37 cellular contexts compared by ENCODE assay signal in the genomic region with DNA sequence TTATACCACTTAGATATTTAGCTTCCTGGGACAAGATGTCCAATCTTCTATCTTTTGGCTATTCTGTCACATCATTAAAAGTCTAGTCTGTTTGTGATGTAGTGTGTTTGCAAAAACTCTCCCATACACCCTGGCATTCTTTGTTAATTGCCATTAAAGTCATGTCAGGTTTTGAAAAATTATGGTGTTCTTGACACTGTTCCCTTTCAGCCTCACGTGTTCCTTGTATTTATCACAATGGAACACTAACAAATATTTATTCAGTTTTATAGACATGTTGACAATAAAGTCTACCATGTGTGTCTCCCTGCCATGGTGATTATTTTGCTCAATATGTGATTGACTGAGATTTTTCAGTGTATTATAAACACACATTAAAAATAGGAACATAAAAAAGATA. TPM values are rescaled to one million over a fixed set of nuclear protein-coding genes. Genes with fewer than 3 reads are reported as not detected.
"Had no signal": no experiment of that assay in that cellular context is flagged by ENCODE, and none has a peak within 500 bp of the region (broad histone marks: within the 10 kb centered on the region; RNA-seq: fewer than 3 reads in every experiment).

No MANE protein-coding gene starts in this region.

- H3K4me3 Mint-ChIP-seq: activated CD4-positive, alpha-beta memory T cell treated with anti-CD3 and anti-CD28 coated beads, Interleukin-2, amount 10 ng/mL, durations not matched to agents 7 days and 5 days; activated CD4-positive, alpha-beta T cell treated with anti-CD3 and anti-CD28 coated beads for 36 hours; activated CD4-positive, alpha-beta T cell treated with anti-CD3 and anti-CD28 coated beads, Interleukin-2, amount 10 ng/mL, durations not matched to agents 7 days and 5 days; activated CD8-positive, alpha-beta memory T cell treated with anti-CD3 and anti-CD28 coated beads, Interleukin-2, amount 10 ng/mL, durations not matched to agents 7 days and 5 days; activated CD8-positive, alpha-beta T cell treated with anti-CD3 and anti-CD28 coated beads, Interleukin-2, amount 10 ng/mL, durations not matched to agents 7 days and 5 days; activated naive CD8-positive, alpha-beta T cell treated with anti-CD3 and anti-CD28 coated beads for 36 hours; activated T-cell treated with anti-CD3 and anti-CD28 coated beads, Interleukin-2, amount 50 U/mL, for 24 hours; T-helper 1 cell treated with Interleukin-12 subunit alpha and Interleukin-12 subunit beta and Interleukin-4 antibody, amounts not matched to agents 30 μg/mL and 1 μg/mL, for 36 hours; T-helper 2 cell treated with Interferon-gamma antibody and Interleukin-4, amounts not matched to agents 5 μg/mL and 100 μg/mL, for 36 hours; WTC11 had no signal

- H3K27ac Mint-ChIP-seq: activated CD4-positive, alpha-beta memory T cell treated with anti-CD3 and anti-CD28 coated beads, Interleukin-2, amount 10 ng/mL, durations not matched to agents 7 days and 5 days; activated CD4-positive, alpha-beta T cell treated with anti-CD3 and anti-CD28 coated beads for 36 hours; activated CD4-positive, alpha-beta T cell treated with anti-CD3 and anti-CD28 coated beads, Interleukin-2, amount 10 ng/mL, durations not matched to agents 7 days and 5 days; activated CD8-positive, alpha-beta memory T cell treated with anti-CD3 and anti-CD28 coated beads, Interleukin-2, amount 10 ng/mL, durations not matched to agents 7 days and 5 days; activated CD8-positive, alpha-beta T cell treated with anti-CD3 and anti-CD28 coated beads, Interleukin-2, amount 10 ng/mL, durations not matched to agents 7 days and 5 days; activated naive CD4-positive, alpha-beta T cell treated with anti-CD3 and anti-CD28 coated beads, Interleukin-2, amount 50 U/mL, for 72 hours; activated naive CD8-positive, alpha-beta T cell treated with anti-CD3 and anti-CD28 coated beads for 36 hours; activated T-cell treated with anti-CD3 and anti-CD28 coated beads, Interleukin-2, amount 50 U/mL, for 24 hours; activated T-helper 2 cell treated with anti-CD3 and anti-CD28 coated beads, Interferon-gamma antibody, Interleukin-2, Interleukin-4, amounts not matched to agents 10 μg/mL and 5 μg/mL and 100 μg/mL, durations not matched to agents 14 hours and 24 hours and 36 hours; T-helper 1 cell treated with Interleukin-12 subunit alpha and Interleukin-12 subunit beta and Interleukin-4 antibody, amounts not matched to agents 30 μg/mL and 1 μg/mL, for 36 hours; T-helper 2 cell treated with Interferon-gamma antibody and Interleukin-4, amounts not matched to agents 5 μg/mL and 100 μg/mL, for 36 hours; WTC11 had no signal

- H3K4me1 Mint-ChIP-seq: activated CD4-positive, alpha-beta memory T cell treated with anti-CD3 and anti-CD28 coated beads, Interleukin-2, amount 10 ng/mL, durations not matched to agents 7 days and 5 days; activated CD4-positive, alpha-beta T cell treated with anti-CD3 and anti-CD28 coated beads for 36 hours; activated CD8-positive, alpha-beta memory T cell treated with anti-CD3 and anti-CD28 coated beads, Interleukin-2, amount 10 ng/mL, durations not matched to agents 7 days and 5 days; activated naive CD8-positive, alpha-beta T cell treated with anti-CD3 and anti-CD28 coated beads for 36 hours; WTC11 had no signal

- H3K4me3 ChIP-seq: adrenal gland, body of pancreas, breast epithelium had no signal

- H3K4me1 ChIP-seq: breast epithelium had no signal

- H3K36me3 Mint-ChIP-seq: activated CD8-positive, alpha-beta memory T cell treated with anti-CD3 and anti-CD28 coated beads, Interleukin-2, amount 10 ng/mL, durations not matched to agents 7 days and 5 days; activated naive CD4-positive, alpha-beta T cell treated with anti-CD3 and anti-CD28 coated beads, Interleukin-2, amount 50 U/mL, for 72 hours; activated naive CD8-positive, alpha-beta T cell treated with anti-CD3 and anti-CD28 coated beads for 36 hours; WTC11 had no signal

- DNase-seq: activated CD4-positive, alpha-beta memory T cell treated with anti-CD3 and anti-CD28 coated beads, Interleukin-2, amount 10 ng/mL, durations not matched to agents 7 days and 5 days; activated CD4-positive, alpha-beta T cell treated with anti-CD3 and anti-CD28 coated beads for 1 hour; activated CD4-positive, alpha-beta T cell treated with anti-CD3 and anti-CD28 coated beads for 36 hours; activated CD4-positive, alpha-beta T cell treated with anti-CD3 and anti-CD28 coated beads for 48 hours; activated CD4-positive, alpha-beta T cell treated with anti-CD3 and anti-CD28 coated beads, Interleukin-2, amount 10 ng/mL, durations not matched to agents 7 days and 5 days; activated CD4-positive, alpha-beta T cell treated with anti-CD3 and anti-CD28 coated beads, Interleukin-2, amount 50 U/mL, for 48 hours; activated CD4-positive, CD25-positive, alpha-beta regulatory T cell; activated CD8-positive, alpha-beta memory T cell treated with anti-CD3 and anti-CD28 coated beads for 24 hours; activated CD8-positive, alpha-beta memory T cell treated with anti-CD3 and anti-CD28 coated beads, Interleukin-2, amount 10 ng/mL, durations not matched to agents 7 days and 5 days; activated CD8-positive, alpha-beta memory T cell treated with anti-CD3 and anti-CD28 coated beads, Interleukin-2, amount 50 U/mL, for 48 hours; activated CD8-positive, alpha-beta T cell treated with anti-CD3 and anti-CD28 coated beads, Interleukin-2, amount 10 ng/mL, durations not matched to agents 7 days and 5 days; activated effector memory CD4-positive, alpha-beta T cell treated with Interleukin-2 at 50 U/mL for 16 hours; activated gamma-delta T cell; activated naive CD4-positive, alpha-beta T cell treated with anti-CD3 and anti-CD28 coated beads, Interleukin-2, amount 50 U/mL, for 16 hours; activated naive CD4-positive, alpha-beta T cell treated with Interleukin-2 at 50 U/mL for 16 hours; activated naive CD8-positive, alpha-beta T cell treated with anti-CD3 and anti-CD28 coated beads for 36 hours; activated T-cell treated with anti-CD3 and anti-CD28 coated beads, Interleukin-2, amount 50 U/mL, for 24 hours; activated T-cell treated with anti-CD3 and anti-CD28 coated beads, Interleukin-2, amount 50 U/mL, for 48 hours; adrenal gland; amniotic stem cell; aorta; body of pancreas; brain microvascular endothelial cell; central memory CD4-positive, alpha-beta T cell; T-helper 1 cell; T-helper 2 cell; T-helper 9 cell; WERI-Rb-1 had no signal

- H3K27ac ChIP-seq: adrenal gland, body of pancreas, brain microvascular endothelial cell, breast epithelium, WERI-Rb-1 had no signal

- H3K27me3 ChIP-seq: adrenal gland, body of pancreas, brain microvascular endothelial cell, breast epithelium had no signal

- H3K9me3 ChIP-seq: adrenal gland, body of pancreas, breast epithelium had no signal

- H3K27me3 Mint-ChIP-seq: activated naive CD8-positive, alpha-beta T cell treated with anti-CD3 and anti-CD28 coated beads for 36 hours had no signal

- H3K9me3 Mint-ChIP-seq: activated CD4-positive, alpha-beta memory T cell treated with anti-CD3 and anti-CD28 coated beads, Interleukin-2, amount 10 ng/mL, durations not matched to agents 7 days and 5 days; activated CD4-positive, alpha-beta T cell treated with anti-CD3 and anti-CD28 coated beads, Interleukin-2, amount 10 ng/mL, durations not matched to agents 7 days and 5 days; activated naive CD4-positive, alpha-beta T cell treated with anti-CD3 and anti-CD28 coated beads, Interleukin-2, amount 50 U/mL, for 72 hours; activated naive CD8-positive, alpha-beta T cell treated with anti-CD3 and anti-CD28 coated beads for 36 hours; activated T-cell treated with anti-CD3 and anti-CD28 coated beads, Interleukin-2, amount 50 U/mL, for 24 hours; activated T-helper 2 cell treated with anti-CD3 and anti-CD28 coated beads, Interferon-gamma antibody, Interleukin-2, Interleukin-4, amounts not matched to agents 10 μg/mL and 5 μg/mL and 100 μg/mL, durations not matched to agents 14 hours and 24 hours and 36 hours; T-helper 1 cell treated with Interleukin-12 subunit alpha and Interleukin-12 subunit beta and Interleukin-4 antibody, amounts not matched to agents 30 μg/mL and 1 μg/mL, for 36 hours; T-helper 2 cell treated with Interferon-gamma antibody and Interleukin-4, amounts not matched to agents 5 μg/mL and 100 μg/mL, for 36 hours; WTC11 had no signal

- ATAC-seq: activated CD4-positive, alpha-beta T cell treated with anti-CD3 and anti-CD28 coated beads for 36 hours; activated CD4-positive, CD25-positive, alpha-beta regulatory T cell treated with anti-CD3 and anti-CD28 coated beads, Interleukin-2, amount 50 U/mL, for 24 hours; activated CD8-positive, alpha-beta memory T cell treated with anti-CD3 and anti-CD28 coated beads, Interleukin-2, amount 10 ng/mL, durations not matched to agents 7 days and 5 days; activated CD8-positive, alpha-beta T cell treated with anti-CD3 and anti-CD28 coated beads, Interleukin-2, amount 10 ng/mL, durations not matched to agents 7 days and 5 days; activated naive CD4-positive, alpha-beta T cell treated with anti-CD3 and anti-CD28 coated beads, Interleukin-2, amount 50 U/mL, for 72 hours; body of pancreas; WTC11 had no signal

- FAIRE-seq: astrocyte, TTC549 had no signal

- H3K36me3 ChIP-seq: adrenal gland, brain microvascular endothelial cell, breast epithelium, WERI-Rb-1 had no signal

RNA-seq across cellular contexts. Expression of gene CACNA1D, which starts 9.4 kb away (rescaled TPM):
- total RNA-seq: activated naive CD8-positive, alpha-beta T cell treated with anti-CD3 and anti-CD28 coated beads for 36 hours had no signal
